Comparison of ENCODE assay signal across 26 cellular contexts in the genomic region with DNA sequence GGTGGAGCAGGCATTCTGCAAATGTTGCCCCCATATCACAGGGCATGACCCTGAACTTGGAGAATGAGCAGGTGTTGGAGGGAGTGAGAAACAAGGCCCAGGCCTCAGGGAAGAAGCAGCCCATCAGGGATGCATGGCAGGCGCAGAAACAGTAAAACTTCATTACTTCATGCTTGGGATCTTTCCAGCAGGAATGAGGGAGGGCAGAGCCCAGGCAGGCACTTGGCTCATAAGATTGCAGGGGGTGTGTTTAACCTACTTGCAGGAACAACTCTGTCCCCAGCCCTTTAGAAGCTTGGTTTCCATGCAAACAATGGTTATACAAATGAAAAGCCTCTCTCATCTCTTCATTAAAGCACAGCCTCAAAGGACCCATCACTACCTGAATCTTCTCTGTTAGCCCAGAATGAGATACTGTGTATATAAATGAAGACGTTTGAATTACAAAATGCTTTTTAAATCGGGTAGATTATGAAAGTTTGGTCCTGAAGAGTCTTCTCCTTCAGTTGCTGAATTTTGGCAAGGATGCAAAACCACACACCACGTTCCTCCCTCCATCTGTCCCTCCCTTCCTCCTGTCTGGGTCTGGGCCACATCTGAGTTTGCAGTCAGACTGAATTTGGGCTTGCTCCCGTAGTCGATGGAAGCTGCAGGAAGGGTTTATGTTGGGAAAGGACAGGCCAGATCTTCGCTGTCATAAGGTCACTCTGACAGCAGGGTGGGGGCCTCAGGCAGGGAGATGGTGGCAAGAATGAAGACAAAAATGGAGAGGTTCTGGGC.
DNase-seq lines count a peak whose midpoint lies in the region; ATAC-seq and TF ChIP-seq lines count a peak whose summit lies in the region.
"Had no signal": no experiment of that assay in that cellular context is flagged by ENCODE, and none has a peak within 500 bp of the region (broad histone marks: within the 10 kb centered on the region; RNA-seq: fewer than 3 reads in every experiment).

No MANE protein-coding gene starts in this region.

- no peaks in the 10 kb centered on the region for H3K36me3 ChIP-seq in testis (ENCODE audit: low read depth, missing control alignments)
- H3K36me3 ChIP-seq: right atrium auricular region, spleen had no signal

- H3K27me3 Mint-ChIP-seq in activated T-helper 2 cell treated with anti-CD3 and anti-CD28 coated beads, Interferon-gamma antibody, Interleukin-2, Interleukin-4, amounts not matched to agents 10 μg/mL and 5 μg/mL and 100 μg/mL, durations not matched to agents 14 hours and 24 hours and 36 hours (ENCODE audit: low read depth): no peaks in the 10 kb centered on the region
- H3K27me3 Mint-ChIP-seq: activated CD4-positive, alpha-beta T cell treated with anti-CD3 and anti-CD28 coated beads, Interleukin-2, amount 10 ng/mL, durations not matched to agents 24 days and 14 days had no signal

- no peaks in the 10 kb centered on the region for H3K4me1 ChIP-seq in testis
- H3K4me1 ChIP-seq: right atrium auricular region, spleen had no signal

- intact Hi-C loops in testis (cut with DNase I; ENCODE audit: low total_unique reads) (no loop called here), sciatic nerve (cut with DNase I) (no loop called here)
- intact Hi-C loops in activated T-helper 2 cell treated with anti-CD3 and anti-CD28 coated beads, Interferon-gamma antibody, Interleukin-2, Interleukin-4, amounts not matched to agents 10 μg/mL and 5 μg/mL and 100 μg/mL, durations not matched to agents 14 hours and 24 hours and 36 hours (cut with micrococcal nuclease): no loop called here

- no peaks in the 10 kb centered on the region for H3K9me3 ChIP-seq in testis
- H3K9me3 ChIP-seq: right atrium auricular region, spleen had no signal

- H3K4me3 Mint-ChIP-seq in activated T-helper 2 cell treated with anti-CD3 and anti-CD28 coated beads, Interferon-gamma antibody, Interleukin-2, Interleukin-4, amounts not matched to agents 10 μg/mL and 5 μg/mL and 100 μg/mL, durations not matched to agents 14 hours and 24 hours and 36 hours (ENCODE audit: low read depth): no peak overlapping the region
- H3K4me3 Mint-ChIP-seq: activated CD4-positive, alpha-beta T cell treated with anti-CD3 and anti-CD28 coated beads, Interleukin-2, amount 10 ng/mL, durations not matched to agents 24 days and 14 days; activated naive CD8-positive, alpha-beta T cell treated with anti-CD3 and anti-CD28 coated beads, Interleukin-2, amount 50 U/mL, for 24 hours; activated T-cell treated with anti-CD3 and anti-CD28 coated beads, Interleukin-2, amount 50 U/mL, for 24 hours; central memory CD8-positive, alpha-beta T cell; HFFc6; mesothelial cell of epicardium; natural killer cell had no signal

- no peak for TF ChIP-seq POLR2A in testis (IDR thresholded peaks at IDR 0.05)

- H3K27ac Mint-ChIP-seq in activated T-helper 2 cell treated with anti-CD3 and anti-CD28 coated beads, Interferon-gamma antibody, Interleukin-2, Interleukin-4, amounts not matched to agents 10 μg/mL and 5 μg/mL and 100 μg/mL, durations not matched to agents 14 hours and 24 hours and 36 hours: no peak overlapping the region
- H3K27ac Mint-ChIP-seq: activated CD4-positive, alpha-beta T cell treated with anti-CD3 and anti-CD28 coated beads, Interleukin-2, amount 10 ng/mL, durations not matched to agents 24 days and 14 days; activated naive CD8-positive, alpha-beta T cell treated with anti-CD3 and anti-CD28 coated beads, Interleukin-2, amount 50 U/mL, for 24 hours; activated T-cell treated with anti-CD3 and anti-CD28 coated beads, Interleukin-2, amount 50 U/mL, for 24 hours; HFFc6; mesothelial cell of epicardium; natural killer cell had no signal

- no peaks in the 10 kb centered on the region for H3K27me3 ChIP-seq in testis
- H3K27me3 ChIP-seq: right atrium auricular region had no signal

- WGBS in testis, 2 donors: 31 to 35% methylated on average over 7 of the region's 7 CpGs

- H3K9me3 Mint-ChIP-seq in activated T-helper 2 cell treated with anti-CD3 and anti-CD28 coated beads, Interferon-gamma antibody, Interleukin-2, Interleukin-4, amounts not matched to agents 10 μg/mL and 5 μg/mL and 100 μg/mL, durations not matched to agents 14 hours and 24 hours and 36 hours: no peaks in the 10 kb centered on the region
- H3K9me3 Mint-ChIP-seq: activated CD4-positive, alpha-beta T cell treated with anti-CD3 and anti-CD28 coated beads, Interleukin-2, amount 10 ng/mL, durations not matched to agents 24 days and 14 days; activated naive CD8-positive, alpha-beta T cell treated with anti-CD3 and anti-CD28 coated beads, Interleukin-2, amount 50 U/mL, for 24 hours; activated T-cell treated with anti-CD3 and anti-CD28 coated beads, Interleukin-2, amount 50 U/mL, for 24 hours; central memory CD8-positive, alpha-beta T cell; mesothelial cell of epicardium; natural killer cell had no signal

- no peak overlapping the region for H3K4me3 ChIP-seq in testis
- H3K4me3 ChIP-seq: GM12878, GM23248, right atrium auricular region, spleen had no signal

- DNase-seq in G401 (ENCODE audit: low spot score) (peak; percentile 92), NCI-H446 (lab: John Stamatoyannopoulos, UW) (peak; percentile 73 to 76), inferior parietal cortex (ENCODE audit: extremely low spot score) (peak; percentile 49), testis (peak; percentile 40), sciatic nerve (ENCODE audit: low spot score) (no peak)
- DNase-seq in activated T-helper 2 cell treated with anti-CD3 and anti-CD28 coated beads, Interferon-gamma antibody, Interleukin-2, Interleukin-4, amounts not matched to agents 10 μg/mL and 5 μg/mL and 100 μg/mL, durations not matched to agents 14 hours and 24 hours and 36 hours (ENCODE audit: low spot score): no peak
- DNase-seq: activated CD4-positive, alpha-beta T cell treated with anti-CD3 and anti-CD28 coated beads, Interleukin-2, amount 10 ng/mL, durations not matched to agents 24 days and 14 days; activated gamma-delta T cell treated with Interleukin-2 at 50 U/mL for 16 hours; activated naive CD8-positive, alpha-beta T cell treated with anti-CD3 and anti-CD28 coated beads, Interleukin-2, amount 50 U/mL, for 24 hours; activated T-cell treated with anti-CD3 and anti-CD28 coated beads, Interleukin-2, amount 50 U/mL, for 24 hours; Calu3; GM23248; HFFc6; left ventricle myocardium superior; MV-4-11; natural killer cell; NCI-H187; PC-3; Right ventricle myocardium superior; spleen had no signal

- no peaks in the 10 kb centered on the region for H3K4me1 Mint-ChIP-seq in activated T-helper 2 cell treated with anti-CD3 and anti-CD28 coated beads, Interferon-gamma antibody, Interleukin-2, Interleukin-4, amounts not matched to agents 10 μg/mL and 5 μg/mL and 100 μg/mL, durations not matched to agents 14 hours and 24 hours and 36 hours (ENCODE audit: low read depth)
- H3K4me1 Mint-ChIP-seq: activated CD4-positive, alpha-beta T cell treated with anti-CD3 and anti-CD28 coated beads, Interleukin-2, amount 10 ng/mL, durations not matched to agents 24 days and 14 days; activated naive CD8-positive, alpha-beta T cell treated with anti-CD3 and anti-CD28 coated beads, Interleukin-2, amount 50 U/mL, for 24 hours; central memory CD8-positive, alpha-beta T cell; natural killer cell had no signal

- no peak for ATAC-seq in GM21360 (IDR thresholded peaks at IDR 0.05; ENCODE audit: unreplicated experiment)
- ATAC-seq in sciatic nerve: no peak
- ATAC-seq: activated naive CD8-positive, alpha-beta T cell treated with anti-CD3 and anti-CD28 coated beads, Interleukin-2, amount 50 U/mL, for 24 hours; GM12878; left ventricle myocardium superior; natural killer cell; PC-3 had no signal

- H3K27ac ChIP-seq in testis: no peak overlapping the region
- H3K27ac ChIP-seq: GM23248, HL-60, right atrium auricular region, spleen had no signal

- no peak for TF ChIP-seq CTCF in testis (IDR thresholded peaks at IDR 0.05)

- in situ Hi-C loops in G401 (cut with HindIII; ENCODE audit: low sequenced_read_pairs): no loop called here

- H3K36me3 Mint-ChIP-seq in activated T-helper 2 cell treated with anti-CD3 and anti-CD28 coated beads, Interferon-gamma antibody, Interleukin-2, Interleukin-4, amounts not matched to agents 10 μg/mL and 5 μg/mL and 100 μg/mL, durations not matched to agents 14 hours and 24 hours and 36 hours (ENCODE audit: low read depth): no peaks in the 10 kb centered on the region
- H3K36me3 Mint-ChIP-seq: mesothelial cell of epicardium, natural killer cell had no signal

Comparison
In these comparisons a context has a peak if more than half of its experiments do, and no peak if none do; other contexts are left out.
1. DNase-seq: peak in G401 (single experiment), NCI-H446 (2 of 2), inferior parietal cortex (single experiment) and testis (single experiment); none in activated T-helper 2 cell treated with anti-CD3 and anti-CD28 coated beads, Interferon-gamma antibody, Interleukin-2, Interleukin-4, amounts not matched to agents 10 μg/mL and 5 μg/mL and 100 μg/mL, durations not matched to agents 14 hours and 24 hours and 36 hours (single experiment) and sciatic nerve (single experiment).